1 cellular context compared by ENCODE assay signal in the genomic region with DNA sequence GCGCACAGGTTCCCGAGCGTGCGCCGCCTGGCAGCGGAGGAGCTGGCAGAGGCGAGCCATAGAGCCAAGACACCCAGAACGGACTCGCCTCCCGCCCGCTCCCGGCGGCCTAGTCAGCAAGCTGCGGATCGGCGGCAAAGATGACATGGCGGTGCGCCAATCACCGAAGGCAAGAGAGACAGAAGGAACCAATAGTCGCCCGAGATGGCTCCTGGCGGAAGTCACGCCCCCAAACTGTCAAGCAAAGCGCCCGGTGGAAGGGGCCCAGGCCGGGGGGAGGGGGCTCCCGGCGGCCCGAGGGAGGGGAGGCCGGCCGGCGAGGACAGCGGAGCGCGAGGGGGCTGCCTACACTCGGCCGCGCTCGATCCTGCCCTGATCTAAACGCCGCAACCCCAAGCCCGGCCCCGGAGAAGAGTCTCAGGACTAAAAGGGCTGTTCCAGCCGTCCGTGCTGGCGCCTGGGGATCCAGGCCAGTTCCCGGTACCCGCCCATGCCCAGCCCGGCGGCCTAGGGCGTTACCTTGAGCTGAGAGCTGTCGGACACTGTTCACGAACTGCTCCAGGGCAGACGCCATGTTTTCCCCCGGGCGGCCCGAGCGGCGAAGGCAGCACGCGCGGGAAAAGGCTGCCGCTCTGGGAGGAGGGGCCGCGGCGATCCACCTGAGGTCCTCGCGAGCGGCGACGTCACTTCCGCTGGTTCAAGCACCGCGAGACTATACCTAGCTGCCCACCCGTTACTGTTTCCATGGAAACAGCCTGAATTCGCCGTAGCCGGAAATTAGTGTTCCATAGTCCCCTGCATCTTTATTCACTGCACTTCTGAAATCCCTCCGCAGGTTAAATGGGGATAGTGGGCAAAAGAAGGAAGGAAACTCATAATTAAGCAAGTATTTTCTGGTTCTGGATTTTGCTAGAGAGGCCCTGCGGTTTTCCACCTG.
TF ChIP-seq lines count a peak whose summit lies in the region.

A gene (minus strand): TSS at position 634 of the 937 bp plus-strand sequence. CDS start 60 bp downstream, at position 574.

TF ChIP-seq in HepG2, 621 proteins besides CTCF, POLR2A, EP300 and RAD21 (continued from another document and continues in another):
- TF ChIP-seq, protein P1, sequence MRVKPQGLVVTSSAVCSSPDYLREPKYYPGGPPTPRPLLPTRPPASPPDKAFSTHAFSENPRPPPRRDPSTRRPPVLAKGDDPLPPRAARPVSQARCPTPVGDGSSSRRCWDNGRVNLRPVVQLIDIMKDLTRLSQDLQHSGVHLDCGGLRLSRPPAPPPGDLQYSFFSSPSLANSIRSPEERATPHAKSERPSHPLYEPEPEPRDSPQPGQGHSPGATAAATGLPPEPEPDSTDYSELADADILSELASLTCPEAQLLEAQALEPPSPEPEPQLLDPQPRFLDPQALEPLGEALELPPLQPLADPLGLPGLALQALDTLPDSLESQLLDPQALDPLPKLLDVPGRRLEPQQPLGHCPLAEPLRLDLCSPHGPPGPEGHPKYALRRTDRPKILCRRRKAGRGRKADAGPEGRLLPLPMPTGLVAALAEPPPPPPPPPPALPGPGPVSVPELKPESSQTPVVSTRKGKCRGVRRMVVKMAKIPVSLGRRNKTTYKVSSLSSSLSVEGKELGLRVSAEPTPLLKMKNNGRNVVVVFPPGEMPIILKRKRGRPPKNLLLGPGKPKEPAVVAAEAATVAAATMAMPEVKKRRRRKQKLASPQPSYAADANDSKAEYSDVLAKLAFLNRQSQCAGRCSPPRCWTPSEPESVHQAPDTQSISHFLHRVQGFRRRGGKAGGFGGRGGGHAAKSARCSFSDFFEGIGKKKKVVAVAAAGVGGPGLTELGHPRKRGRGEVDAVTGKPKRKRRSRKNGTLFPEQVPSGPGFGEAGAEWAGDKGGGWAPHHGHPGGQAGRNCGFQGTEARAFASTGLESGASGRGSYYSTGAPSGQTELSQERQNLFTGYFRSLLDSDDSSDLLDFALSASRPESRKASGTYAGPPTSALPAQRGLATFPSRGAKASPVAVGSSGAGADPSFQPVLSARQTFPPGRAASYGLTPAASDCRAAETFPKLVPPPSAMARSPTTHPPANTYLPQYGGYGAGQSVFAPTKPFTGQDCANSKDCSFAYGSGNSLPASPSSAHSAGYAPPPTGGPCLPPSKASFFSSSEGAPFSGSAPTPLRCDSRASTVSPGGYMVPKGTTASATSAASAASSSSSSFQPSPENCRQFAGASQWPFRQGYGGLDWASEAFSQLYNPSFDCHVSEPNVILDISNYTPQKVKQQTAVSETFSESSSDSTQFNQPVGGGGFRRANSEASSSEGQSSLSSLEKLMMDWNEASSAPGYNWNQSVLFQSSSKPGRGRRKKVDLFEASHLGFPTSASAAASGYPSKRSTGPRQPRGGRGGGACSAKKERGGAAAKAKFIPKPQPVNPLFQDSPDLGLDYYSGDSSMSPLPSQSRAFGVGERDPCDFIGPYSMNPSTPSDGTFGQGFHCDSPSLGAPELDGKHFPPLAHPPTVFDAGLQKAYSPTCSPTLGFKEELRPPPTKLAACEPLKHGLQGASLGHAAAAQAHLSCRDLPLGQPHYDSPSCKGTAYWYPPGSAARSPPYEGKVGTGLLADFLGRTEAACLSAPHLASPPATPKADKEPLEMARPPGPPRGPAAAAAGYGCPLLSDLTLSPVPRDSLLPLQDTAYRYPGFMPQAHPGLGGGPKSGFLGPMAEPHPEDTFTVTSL (CRISPR knock-in tag; IDR thresholded peaks at IDR 0.05; ENCODE audit: borderline replicate concordance) = 0 out of 2 replicates have a peak, but pooled peaks have one; percentile 40
- TF ChIP-seq, protein P2, sequence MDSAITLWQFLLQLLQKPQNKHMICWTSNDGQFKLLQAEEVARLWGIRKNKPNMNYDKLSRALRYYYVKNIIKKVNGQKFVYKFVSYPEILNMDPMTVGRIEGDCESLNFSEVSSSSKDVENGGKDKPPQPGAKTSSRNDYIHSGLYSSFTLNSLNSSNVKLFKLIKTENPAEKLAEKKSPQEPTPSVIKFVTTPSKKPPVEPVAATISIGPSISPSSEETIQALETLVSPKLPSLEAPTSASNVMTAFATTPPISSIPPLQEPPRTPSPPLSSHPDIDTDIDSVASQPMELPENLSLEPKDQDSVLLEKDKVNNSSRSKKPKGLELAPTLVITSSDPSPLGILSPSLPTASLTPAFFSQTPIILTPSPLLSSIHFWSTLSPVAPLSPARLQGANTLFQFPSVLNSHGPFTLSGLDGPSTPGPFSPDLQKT (CRISPR knock-in tag; IDR thresholded peaks at IDR 0.05; ENCODE audit: borderline replicate concordance) = no peak
- TF ChIP-seq ZKSCAN5 (CRISPR knock-in tag; IDR thresholded peaks at IDR 0.05) = no peak
- TF ChIP-seq ZFP36L1 (CRISPR knock-in tag; IDR thresholded peaks at IDR 0.05) = peak; percentile 77; the same call in 1 of the 2 replicates
- TF ChIP-seq ZNF550 (CRISPR knock-in tag; IDR thresholded peaks at IDR 0.05; ENCODE audit: borderline replicate concordance) = no peak
- TF ChIP-seq FOXP1 (IDR thresholded peaks at IDR 0.05) = no peak
- TF ChIP-seq FOXP1 (CRISPR knock-in tag; IDR thresholded peaks at IDR 0.05) = no peak
- TF ChIP-seq, protein P3, sequence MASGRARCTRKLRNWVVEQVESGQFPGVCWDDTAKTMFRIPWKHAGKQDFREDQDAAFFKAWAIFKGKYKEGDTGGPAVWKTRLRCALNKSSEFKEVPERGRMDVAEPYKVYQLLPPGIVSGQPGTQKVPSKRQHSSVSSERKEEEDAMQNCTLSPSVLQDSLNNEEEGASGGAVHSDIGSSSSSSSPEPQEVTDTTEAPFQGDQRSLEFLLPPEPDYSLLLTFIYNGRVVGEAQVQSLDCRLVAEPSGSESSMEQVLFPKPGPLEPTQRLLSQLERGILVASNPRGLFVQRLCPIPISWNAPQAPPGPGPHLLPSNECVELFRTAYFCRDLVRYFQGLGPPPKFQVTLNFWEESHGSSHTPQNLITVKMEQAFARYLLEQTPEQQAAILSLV (CRISPR knock-in tag; IDR thresholded peaks at IDR 0.05; ENCODE audit: borderline replicate concordance) = peak; percentile 47; the same call in 1 of the 2 replicates
- TF ChIP-seq ZNF790 (CRISPR knock-in tag; IDR thresholded peaks at IDR 0.05; ENCODE audit: borderline replicate concordance) = no peak
- TF ChIP-seq ADNP (CRISPR knock-in tag; IDR thresholded peaks at IDR 0.05) = no peak
- TF ChIP-seq, protein P4, sequence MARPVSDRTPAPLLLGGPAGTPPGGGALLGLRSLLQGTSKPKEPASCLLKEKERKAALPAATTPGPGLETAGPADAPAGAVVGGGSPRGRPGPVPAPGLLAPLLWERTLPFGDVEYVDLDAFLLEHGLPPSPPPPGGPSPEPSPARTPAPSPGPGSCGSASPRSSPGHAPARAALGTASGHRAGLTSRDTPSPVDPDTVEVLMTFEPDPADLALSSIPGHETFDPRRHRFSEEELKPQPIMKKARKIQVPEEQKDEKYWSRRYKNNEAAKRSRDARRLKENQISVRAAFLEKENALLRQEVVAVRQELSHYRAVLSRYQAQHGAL (CRISPR knock-in tag; IDR thresholded peaks at IDR 0.05; ENCODE audit: not compliant biosample characterization) = peak; percentile 59
- TF ChIP-seq PHF5A (CRISPR knock-in tag; IDR thresholded peaks at IDR 0.05; ENCODE audit: low read depth, unreplicated experiment) = no peak
- TF ChIP-seq JARID2 (CRISPR knock-in tag; IDR thresholded peaks at IDR 0.05; ENCODE audit: insufficient replicate concordance) = peak; percentile 24
- no peak for TF ChIP-seq HOXA9 (CRISPR knock-in tag; IDR thresholded peaks at IDR 0.05; ENCODE audit: borderline replicate concordance)
- TF ChIP-seq, protein P5, sequence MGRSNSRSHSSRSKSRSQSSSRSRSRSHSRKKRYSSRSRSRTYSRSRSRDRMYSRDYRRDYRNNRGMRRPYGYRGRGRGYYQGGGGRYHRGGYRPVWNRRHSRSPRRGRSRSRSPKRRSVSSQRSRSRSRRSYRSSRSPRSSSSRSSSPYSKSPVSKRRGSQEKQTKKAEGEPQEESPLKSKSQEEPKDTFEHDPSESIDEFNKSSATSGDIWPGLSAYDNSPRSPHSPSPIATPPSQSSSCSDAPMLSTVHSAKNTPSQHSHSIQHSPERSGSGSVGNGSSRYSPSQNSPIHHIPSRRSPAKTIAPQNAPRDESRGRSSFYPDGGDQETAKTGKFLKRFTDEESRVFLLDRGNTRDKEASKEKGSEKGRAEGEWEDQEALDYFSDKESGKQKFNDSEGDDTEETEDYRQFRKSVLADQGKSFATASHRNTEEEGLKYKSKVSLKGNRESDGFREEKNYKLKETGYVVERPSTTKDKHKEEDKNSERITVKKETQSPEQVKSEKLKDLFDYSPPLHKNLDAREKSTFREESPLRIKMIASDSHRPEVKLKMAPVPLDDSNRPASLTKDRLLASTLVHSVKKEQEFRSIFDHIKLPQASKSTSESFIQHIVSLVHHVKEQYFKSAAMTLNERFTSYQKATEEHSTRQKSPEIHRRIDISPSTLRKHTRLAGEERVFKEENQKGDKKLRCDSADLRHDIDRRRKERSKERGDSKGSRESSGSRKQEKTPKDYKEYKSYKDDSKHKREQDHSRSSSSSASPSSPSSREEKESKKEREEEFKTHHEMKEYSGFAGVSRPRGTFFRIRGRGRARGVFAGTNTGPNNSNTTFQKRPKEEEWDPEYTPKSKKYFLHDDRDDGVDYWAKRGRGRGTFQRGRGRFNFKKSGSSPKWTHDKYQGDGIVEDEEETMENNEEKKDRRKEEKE (IDR thresholded peaks at IDR 0.05) = no peak
- peak; percentile 56; the same call in 1 of the 2 replicates for TF ChIP-seq ZNF607 (CRISPR knock-in tag; IDR thresholded peaks at IDR 0.05; ENCODE audit: borderline replicate concordance)
- TF ChIP-seq ZNF782 (CRISPR knock-in tag; IDR thresholded peaks at IDR 0.05; ENCODE audit: borderline replicate concordance) = no peak
- TF ChIP-seq, protein P6, sequence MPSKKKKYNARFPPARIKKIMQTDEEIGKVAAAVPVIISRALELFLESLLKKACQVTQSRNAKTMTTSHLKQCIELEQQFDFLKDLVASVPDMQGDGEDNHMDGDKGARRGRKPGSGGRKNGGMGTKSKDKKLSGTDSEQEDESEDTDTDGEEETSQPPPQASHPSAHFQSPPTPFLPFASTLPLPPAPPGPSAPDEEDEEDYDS (CRISPR knock-in tag; IDR thresholded peaks at IDR 0.05) = peak; percentile 65; the same call in 1 of the 2 replicates
- no peak for TF ChIP-seq ZKSCAN8 (CRISPR knock-in tag; IDR thresholded peaks at IDR 0.05; ENCODE audit: borderline replicate concordance)
- TF ChIP-seq, protein P7, sequence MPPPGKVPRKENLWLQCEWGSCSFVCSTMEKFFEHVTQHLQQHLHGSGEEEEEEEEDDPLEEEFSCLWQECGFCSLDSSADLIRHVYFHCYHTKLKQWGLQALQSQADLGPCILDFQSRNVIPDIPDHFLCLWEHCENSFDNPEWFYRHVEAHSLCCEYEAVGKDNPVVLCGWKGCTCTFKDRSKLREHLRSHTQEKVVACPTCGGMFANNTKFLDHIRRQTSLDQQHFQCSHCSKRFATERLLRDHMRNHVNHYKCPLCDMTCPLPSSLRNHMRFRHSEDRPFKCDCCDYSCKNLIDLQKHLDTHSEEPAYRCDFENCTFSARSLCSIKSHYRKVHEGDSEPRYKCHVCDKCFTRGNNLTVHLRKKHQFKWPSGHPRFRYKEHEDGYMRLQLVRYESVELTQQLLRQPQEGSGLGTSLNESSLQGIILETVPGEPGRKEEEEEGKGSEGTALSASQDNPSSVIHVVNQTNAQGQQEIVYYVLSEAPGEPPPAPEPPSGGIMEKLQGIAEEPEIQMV (CRISPR knock-in tag; IDR thresholded peaks at IDR 0.05; ENCODE audit: low read depth) = no peak
- no peak; the same call in 1 of the 2 replicates for TF ChIP-seq NFRKB (IDR thresholded peaks at IDR 0.05)
- no peak for TF ChIP-seq MAFG (CRISPR knock-in tag; IDR thresholded peaks at IDR 0.05)
- TF ChIP-seq XRCC5 (optimal IDR thresholded peaks at IDR 0.05; ENCODE audit: low read length) = no peak
- no peak for TF ChIP-seq ZSCAN9 (CRISPR knock-in tag; IDR thresholded peaks at IDR 0.05; ENCODE audit: borderline replicate concordance)
- no peak for TF ChIP-seq ZNF207 (IDR thresholded peaks at IDR 0.05; ENCODE audit: borderline replicate concordance)
- peak; percentile 81 for TF ChIP-seq RBM39 (IDR thresholded peaks at IDR 0.05; ENCODE audit: low read depth, low read length, poor library complexity, severe bottlenecking)
- TF ChIP-seq ZBTB3 (CRISPR knock-in tag; IDR thresholded peaks at IDR 0.05; ENCODE audit: borderline replicate concordance, low read depth) = no peak
- TF ChIP-seq NBN (conservative IDR thresholded peaks at IDR 0.05) = no peak
- 0 out of 2 replicates have a peak, but pooled peaks have one; percentile 54 for TF ChIP-seq SMAD9 (CRISPR knock-in tag; IDR thresholded peaks at IDR 0.05)
- no peak for TF ChIP-seq ZNF530 (CRISPR knock-in tag; IDR thresholded peaks at IDR 0.05; ENCODE audit: low read depth)
- TF ChIP-seq, protein P8, sequence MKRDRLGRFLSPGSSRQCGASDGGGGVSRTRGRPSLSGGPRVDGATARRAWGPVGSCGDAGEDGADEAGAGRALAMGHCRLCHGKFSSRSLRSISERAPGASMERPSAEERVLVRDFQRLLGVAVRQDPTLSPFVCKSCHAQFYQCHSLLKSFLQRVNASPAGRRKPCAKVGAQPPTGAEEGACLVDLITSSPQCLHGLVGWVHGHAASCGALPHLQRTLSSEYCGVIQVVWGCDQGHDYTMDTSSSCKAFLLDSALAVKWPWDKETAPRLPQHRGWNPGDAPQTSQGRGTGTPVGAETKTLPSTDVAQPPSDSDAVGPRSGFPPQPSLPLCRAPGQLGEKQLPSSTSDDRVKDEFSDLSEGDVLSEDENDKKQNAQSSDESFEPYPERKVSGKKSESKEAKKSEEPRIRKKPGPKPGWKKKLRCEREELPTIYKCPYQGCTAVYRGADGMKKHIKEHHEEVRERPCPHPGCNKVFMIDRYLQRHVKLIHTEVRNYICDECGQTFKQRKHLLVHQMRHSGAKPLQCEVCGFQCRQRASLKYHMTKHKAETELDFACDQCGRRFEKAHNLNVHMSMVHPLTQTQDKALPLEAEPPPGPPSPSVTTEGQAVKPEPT (CRISPR knock-in tag; IDR thresholded peaks at IDR 0.05; ENCODE audit: low read depth) = no peak
- TF ChIP-seq ZNF776 (CRISPR knock-in tag; IDR thresholded peaks at IDR 0.05) = peak; percentile 86; the same call in 1 of the 2 replicates
- no peak for TF ChIP-seq SRSF4 (IDR thresholded peaks at IDR 0.05; ENCODE audit: low read depth, low read length, poor library complexity, severe bottlenecking)
- TF ChIP-seq, protein P9, sequence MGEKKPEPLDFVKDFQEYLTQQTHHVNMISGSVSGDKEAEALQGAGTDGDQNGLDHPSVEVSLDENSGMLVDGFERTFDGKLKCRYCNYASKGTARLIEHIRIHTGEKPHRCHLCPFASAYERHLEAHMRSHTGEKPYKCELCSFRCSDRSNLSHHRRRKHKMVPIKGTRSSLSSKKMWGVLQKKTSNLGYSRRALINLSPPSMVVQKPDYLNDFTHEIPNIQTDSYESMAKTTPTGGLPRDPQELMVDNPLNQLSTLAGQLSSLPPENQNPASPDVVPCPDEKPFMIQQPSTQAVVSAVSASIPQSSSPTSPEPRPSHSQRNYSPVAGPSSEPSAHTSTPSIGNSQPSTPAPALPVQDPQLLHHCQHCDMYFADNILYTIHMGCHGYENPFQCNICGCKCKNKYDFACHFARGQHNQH (CRISPR knock-in tag; IDR thresholded peaks at IDR 0.05) = peak; percentile 67; the same call in 1 of the 2 replicates
- TF ChIP-seq, protein P10, sequence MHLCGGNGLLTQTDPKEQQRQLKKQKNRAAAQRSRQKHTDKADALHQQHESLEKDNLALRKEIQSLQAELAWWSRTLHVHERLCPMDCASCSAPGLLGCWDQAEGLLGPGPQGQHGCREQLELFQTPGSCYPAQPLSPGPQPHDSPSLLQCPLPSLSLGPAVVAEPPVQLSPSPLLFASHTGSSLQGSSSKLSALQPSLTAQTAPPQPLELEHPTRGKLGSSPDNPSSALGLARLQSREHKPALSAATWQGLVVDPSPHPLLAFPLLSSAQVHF (CRISPR knock-in tag; IDR thresholded peaks at IDR 0.05) = no peak
